ENCODE assay signal across 18 cellular contexts in the genomic region with DNA sequence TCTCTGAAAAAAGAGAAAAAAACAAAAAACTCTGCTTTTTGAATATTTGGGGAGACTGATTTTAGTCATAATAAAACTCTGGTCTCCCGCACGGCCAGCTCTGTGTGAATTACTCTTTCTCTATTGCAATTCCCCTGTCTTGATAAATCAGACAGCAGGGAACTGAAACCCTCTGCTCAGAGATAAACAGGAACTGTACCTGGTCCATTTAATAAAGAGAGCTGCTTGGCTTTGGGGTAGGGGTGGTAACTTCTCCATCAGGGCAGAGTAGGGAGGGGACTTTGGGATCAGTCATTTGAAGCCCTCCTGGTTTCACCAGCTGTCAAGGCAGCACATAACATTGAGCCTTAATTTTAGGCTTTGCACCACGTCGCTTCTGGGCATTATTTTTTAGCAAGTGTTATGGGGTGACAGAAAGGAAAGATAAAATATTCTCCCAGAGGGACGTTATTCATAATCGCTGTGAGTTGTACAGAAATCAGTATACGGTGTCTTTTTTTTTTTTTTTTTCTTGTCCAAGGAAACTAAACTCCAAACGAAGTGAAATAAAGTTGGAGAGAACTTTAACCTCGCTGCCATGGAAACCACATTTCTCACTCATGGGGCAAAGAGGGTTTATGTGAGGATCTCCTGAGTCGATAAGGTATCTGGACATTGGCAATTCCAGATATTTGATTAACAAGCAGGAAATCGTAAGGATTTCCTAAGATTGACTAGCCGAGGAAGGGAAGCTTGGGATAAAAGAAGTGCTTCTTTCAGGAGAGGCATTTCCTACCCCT.
"Had no signal": no experiment of that assay in that cellular context is flagged by ENCODE, and none has a peak within 500 bp of the region (broad histone marks: within the 10 kb centered on the region; RNA-seq: fewer than 3 reads in every experiment).

No MANE protein-coding gene starts in this region.

- H3K36me3 ChIP-seq: adrenal gland, brain microvascular endothelial cell, prostate gland, right lobe of liver, spleen, transverse colon had no signal

- DNase-seq: activated CD4-positive, alpha-beta T cell treated with anti-CD3 and anti-CD28 coated beads, Interleukin-2, amount 10 ng/mL, durations not matched to agents 24 days and 14 days; activated CD8-positive, alpha-beta memory T cell treated with anti-CD3 and anti-CD28 coated beads for 24 hours; activated naive CD4-positive, alpha-beta T cell treated with anti-CD3 and anti-CD28 coated beads, Interleukin-2, amount 10 ng/mL, durations not matched to agents 7 days and 5 days; adrenal gland; brain microvascular endothelial cell; dermis blood vessel endothelial cell; endodermal cell; erythroblast; hypothalamus; kidney glomerular epithelial cell; natural killer cell; occipital lobe; right lobe of liver; spleen; stimulated activated CD4-positive, alpha-beta T cell treated with anti-CD3 and anti-CD28 coated beads, Interleukin-1b, Interleukin-23, amount 100 ng/mL, for 48 hours; transverse colon had no signal

- H3K4me3 ChIP-seq: adrenal gland, lung, prostate gland, right lobe of liver, spleen, transverse colon had no signal

- H3K4me1 ChIP-seq: adrenal gland, prostate gland, spleen, transverse colon had no signal

- H3K9me3 ChIP-seq: adrenal gland, prostate gland, right lobe of liver, spleen, transverse colon had no signal

- ATAC-seq: natural killer cell had no signal
